ENCODE assay signal across 15 cellular contexts in genomic region chr1:67921725-67922489, GRCh38.
"Had no signal": no experiment of that assay in that cellular context is flagged by ENCODE, and none has a peak within 500 bp of the region (broad histone marks: within the 10 kb centered on the region; RNA-seq: fewer than 3 reads in every experiment).

No MANE protein-coding gene starts in this region.

- H3K4me1 ChIP-seq: ascending aorta, colonic mucosa, sigmoid colon, testis had no signal

- ATAC-seq: activated CD8-positive, alpha-beta T cell treated with anti-CD3 and anti-CD28 coated beads for 36 hours; activated T-cell treated with anti-CD3 and anti-CD28 coated beads, Interleukin-2, amount 50 U/mL, for 72 hours; left ventricle myocardium superior; stimulated activated naive CD8-positive, alpha-beta T cell treated with anti-CD3 and anti-CD28 coated beads, Interleukin-15, amount 100 ng/mL, for 72 hours had no signal

- H3K4me3 ChIP-seq: ascending aorta, colonic mucosa, sigmoid colon, testis had no signal

- H3K27ac ChIP-seq: ascending aorta, colonic mucosa, sigmoid colon, testis had no signal

- DNase-seq: activated CD8-positive, alpha-beta memory T cell treated with anti-CD3 and anti-CD28 coated beads, Interleukin-2, amount 50 U/mL, for 4 hours; activated CD8-positive, alpha-beta T cell treated with anti-CD3 and anti-CD28 coated beads for 36 hours; activated gamma-delta T cell treated with Interleukin-2 at 50 U/mL for 16 hours; activated naive CD8-positive, alpha-beta T cell treated with anti-CD3 and anti-CD28 coated beads for 36 hours; activated T-cell treated with anti-CD3 and anti-CD28 coated beads, Interleukin-2, amount 50 U/mL, for 72 hours; colonic mucosa; effector CD4-positive, alpha-beta T cell; left ventricle myocardium superior; mesendoderm; occipital lobe; sigmoid colon; stimulated activated CD4-positive, alpha-beta T cell treated with anti-CD3 and anti-CD28 coated beads, Interleukin-4, amount 100 ng/mL, for 24 hours; stimulated activated naive CD8-positive, alpha-beta T cell treated with anti-CD3 and anti-CD28 coated beads, Interleukin-15, amount 100 ng/mL, for 72 hours; testis had no signal

- H3K36me3 ChIP-seq: ascending aorta, colonic mucosa, sigmoid colon had no signal

- H3K9me3 ChIP-seq: ascending aorta, colonic mucosa, sigmoid colon, testis had no signal

- H3K27me3 ChIP-seq: ascending aorta, colonic mucosa, sigmoid colon, testis had no signal
